9 cellular contexts compared by ENCODE assay signal in the genomic region with DNA sequence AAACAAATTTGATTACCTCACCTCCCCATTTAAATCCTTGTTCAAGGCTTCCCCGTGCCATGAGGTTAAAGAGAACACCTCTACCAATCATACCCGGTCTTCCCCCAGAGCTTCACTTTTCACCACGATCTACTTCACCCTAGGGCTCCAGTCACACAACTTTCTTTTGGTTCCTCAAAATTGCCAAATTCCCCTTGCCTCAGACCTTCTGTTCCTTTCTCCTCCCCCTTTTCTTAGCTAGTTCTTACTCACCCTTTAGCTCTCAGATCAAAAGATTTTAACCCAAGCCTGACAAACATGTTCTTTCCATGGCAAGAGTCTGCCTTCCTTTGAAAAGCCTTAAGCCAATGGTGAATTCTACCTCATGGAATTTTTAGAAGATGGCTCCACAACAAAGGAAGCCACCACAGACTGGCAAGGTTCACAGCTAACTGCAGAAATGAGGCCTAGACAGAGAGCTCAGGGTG. TPM values are rescaled to one million over a fixed set of nuclear protein-coding genes. Genes with fewer than 3 reads are reported as not detected.
A peak's percentile ranks its signal among the peaks of the same experiment; 100 is the strongest.
DNase-seq lines count a peak whose midpoint lies in the region; ATAC-seq, FAIRE-seq and TF ChIP-seq lines count a peak whose summit lies in the region.
"Had no signal": no experiment of that assay in that cellular context is flagged by ENCODE, and none has a peak within 500 bp of the region (broad histone marks: within the 10 kb centered on the region; RNA-seq: fewer than 3 reads in every experiment).

No MANE protein-coding gene starts in this region.

- 2% methylated on average over 3 of the region's 3 CpGs for WGBS in GM12878 (ENCODE audit: insufficient coverage, insufficient replicate concordance, low lambda C conversion rate, missing lambda C conversion rate)

- H3K9me3 ChIP-seq in GM12878 (replicated peaks; ENCODE audit: control insufficient read depth, insufficient read depth, low read length) (no peaks in the 10 kb centered on the region; the same call in 2 of the 3 replicates), skeletal muscle satellite cell (replicated peaks; ENCODE audit: low read length) (no peaks in the 10 kb centered on the region)
- H3K9me3 ChIP-seq: pancreas had no signal

- H3K4me2 ChIP-seq in GM12878 (ENCODE audit: control insufficient read depth, insufficient read depth) (peak overlapping the region; percentile 76), skeletal muscle satellite cell (ENCODE audit: low read length) (peak overlapping the region; percentile 69)

- H3K27me3 ChIP-seq in GM12878 (replicated peaks in 1 of 2; ENCODE audit: control insufficient read depth in 2 of 2, insufficient read depth in 2 of 2, low read length in 1 of 2) (no peaks in the 10 kb centered on the region), skeletal muscle satellite cell (ENCODE audit: control insufficient read depth, insufficient read depth, low read length) (no peaks in the 10 kb centered on the region)
- H3K27me3 ChIP-seq: pancreas had no signal

- H3K9ac ChIP-seq in GM12878 (ENCODE audit: control insufficient read depth, insufficient read depth, low read length) (peak overlapping the region; percentile 61), skeletal muscle satellite cell (ENCODE audit: low read depth, low read length) (peak overlapping the region; percentile 80)

- TF ChIP-seq POLR2A in GM12878 (IDR thresholded peaks at IDR 0.05; ENCODE audit: low read depth, low read length): 0 out of 2 replicates have a peak, but pooled peaks have one; percentile 24

- FAIRE-seq in GM12878 (lab: Jason Lieb, UNC) (peak; percentile 54), D721Med (lab: Jason Lieb, UNC) (no peak)
- FAIRE-seq: pancreas had no signal

- no peak overlapping the region for H2AFZ ChIP-seq in GM12878 (ENCODE audit: control insufficient read depth, low read depth, low read length)

- peak overlapping the region; percentile 53; the same call in 1 of the 2 replicates for H3K4me3 ChIP-seq in GM12878
- peak overlapping the region; percentile 57 for H3K4me3 ChIP-seq in skeletal muscle satellite cell (ENCODE audit: low read length)
- H3K4me3 ChIP-seq: pancreas had no signal

- peak overlapping the region; percentile 95 for H3K27ac ChIP-seq in GM12878 (ENCODE audit: control insufficient read depth, insufficient read depth)

- intact Hi-C loops in GM12878 (cut with micrococcal nuclease; ENCODE audit: unreplicated experiment): loop anchor here (1.0 to 5.0 kb wide), 3 partner anchors 18 to 102 kb away; no protein-coding TSS in a partner anchor

- ATAC-seq in GM18498 (IDR thresholded peaks at IDR 0.05; ENCODE audit: unreplicated experiment): peak; percentile 70
- peak; percentile 68 for ATAC-seq in GM21723 (IDR thresholded peaks at IDR 0.05; ENCODE audit: unreplicated experiment)
- ATAC-seq in GM12878: peak; percentile 84

- no peak for TF ChIP-seq RAD21 in GM12878 (IDR thresholded peaks at IDR 0.05; ENCODE audit: insufficient read depth, low read depth, low read length)

- POLR2A ChIA-PET in GM12878 (lab: Charles Lee): interaction anchor here (0.5 to 9.7 kb wide), 13 partner anchors 9 to 409 kb away, joined by 3 to 105 read pairs (median 5); a partner anchor contains a TSS

- CTCF ChIA-PET in GM12878 (lab: Yijun Ruan, JAX): interaction anchor here (0.9 to 2.6 kb wide), 10 partner anchors 11 to 108 kb away, joined by 3 to 11 read pairs (median 4); no protein-coding TSS in a partner anchor

- RAD21 ChIA-PET in GM12878 (lab: Charles Lee; ENCODE audit: unreplicated experiment): interaction anchor here (0.8 to 10.9 kb wide), 22 partner anchors 8 to 243 kb away, joined by 3 to 237 read pairs (median 4); a partner anchor contains a TSS

- H4K20me1 ChIP-seq in GM12878 (ENCODE audit: control insufficient read depth, insufficient read depth): no peaks in the 10 kb centered on the region

- DNase-seq in KBM-7: peak; percentile 87
- peak; percentile 96 for DNase-seq in GM12878 (ENCODE audit: low read depth, low spot score)
- DNase-seq in iPS-NIHi11 (ENCODE audit: low spot score): no peak
- no peak for DNase-seq in mesenteric fat pad (ENCODE audit: low spot score)
- DNase-seq in D721Med (ENCODE audit: insufficient read length, low spot score): no peak
- DNase-seq: pancreas had no signal

- H3K36me3 ChIP-seq in GM12878 (ENCODE audit: control insufficient read depth in 2 of 2, insufficient read depth in 2 of 2, low read length in 1 of 2): peaks cover 2 to 3% of the 10 kb centered on the region in 2 experiments; a peak in 3 of 4 replicates
- H3K36me3 ChIP-seq in skeletal muscle satellite cell (ENCODE audit: insufficient read depth, low read length): peaks cover 7% of the 10 kb centered on the region
- H3K36me3 ChIP-seq: pancreas had no signal

- H3K79me2 ChIP-seq in GM12878 (ENCODE audit: control insufficient read depth, insufficient read depth, low read length): peaks cover 64% of the 10 kb centered on the region

- SMC1A ChIA-PET in GM12878 (lab: Charles Lee; ENCODE audit: uncharacterized antibody, unreplicated experiment): interaction anchor here (0.7 to 10.6 kb wide), 18 partner anchors 9 to 268 kb away, joined by 3 to 251 read pairs (median 4); a partner anchor contains a TSS

- in situ Hi-C loops in KBM-7 (cut with MboI; ENCODE audit: low pct_unique_long_range_greater_than_20kb, low sequenced_read_pairs): no loop called here
- in situ Hi-C loops in GM12878 (cut with MboI): loop anchor here (5.0 kb wide), 1 partner anchor 102 kb away; no protein-coding TSS in a partner anchor

- TF ChIP-seq EP300 in GM12878 (IDR thresholded peaks at IDR 0.05; ENCODE audit: borderline replicate concordance in 1 of 2, control insufficient read depth in 1 of 2, low read depth in 2 of 2, low read length in 2 of 2): peak; percentile 96 to 97

- BruUV-seq in GM12878 (replicated peaks; lab: Mats Ljungman, UMichigan): no TSS peak

- H3K4me1 ChIP-seq in GM12878 (ENCODE audit: control insufficient read depth, insufficient read depth, low read length) (peaks cover 59% of the 10 kb centered on the region), skeletal muscle satellite cell (ENCODE audit: control insufficient read depth, insufficient read depth, low read length) (peaks cover 57% of the 10 kb centered on the region)

- TF ChIP-seq CTCF in GM12878 (IDR thresholded peaks at IDR 0.05 in 2 of 3, conservative IDR thresholded peaks at IDR 0.05 in 1 of 3; ENCODE audit: control insufficient read depth in 2 of 3, extremely low read depth in 1 of 3, insufficient read depth in 1 of 3, low read depth in 3 of 3, low read length in 3 of 3): no peak
- no peak for TF ChIP-seq CTCF in D721Med (IDR thresholded peaks at IDR 0.05; ENCODE audit: insufficient read depth, missing control alignments)

TF ChIP-seq in GM12878, 131 proteins besides CTCF, POLR2A, EP300 and RAD21 (continues in another document):
- TF ChIP-seq, protein P1, sequence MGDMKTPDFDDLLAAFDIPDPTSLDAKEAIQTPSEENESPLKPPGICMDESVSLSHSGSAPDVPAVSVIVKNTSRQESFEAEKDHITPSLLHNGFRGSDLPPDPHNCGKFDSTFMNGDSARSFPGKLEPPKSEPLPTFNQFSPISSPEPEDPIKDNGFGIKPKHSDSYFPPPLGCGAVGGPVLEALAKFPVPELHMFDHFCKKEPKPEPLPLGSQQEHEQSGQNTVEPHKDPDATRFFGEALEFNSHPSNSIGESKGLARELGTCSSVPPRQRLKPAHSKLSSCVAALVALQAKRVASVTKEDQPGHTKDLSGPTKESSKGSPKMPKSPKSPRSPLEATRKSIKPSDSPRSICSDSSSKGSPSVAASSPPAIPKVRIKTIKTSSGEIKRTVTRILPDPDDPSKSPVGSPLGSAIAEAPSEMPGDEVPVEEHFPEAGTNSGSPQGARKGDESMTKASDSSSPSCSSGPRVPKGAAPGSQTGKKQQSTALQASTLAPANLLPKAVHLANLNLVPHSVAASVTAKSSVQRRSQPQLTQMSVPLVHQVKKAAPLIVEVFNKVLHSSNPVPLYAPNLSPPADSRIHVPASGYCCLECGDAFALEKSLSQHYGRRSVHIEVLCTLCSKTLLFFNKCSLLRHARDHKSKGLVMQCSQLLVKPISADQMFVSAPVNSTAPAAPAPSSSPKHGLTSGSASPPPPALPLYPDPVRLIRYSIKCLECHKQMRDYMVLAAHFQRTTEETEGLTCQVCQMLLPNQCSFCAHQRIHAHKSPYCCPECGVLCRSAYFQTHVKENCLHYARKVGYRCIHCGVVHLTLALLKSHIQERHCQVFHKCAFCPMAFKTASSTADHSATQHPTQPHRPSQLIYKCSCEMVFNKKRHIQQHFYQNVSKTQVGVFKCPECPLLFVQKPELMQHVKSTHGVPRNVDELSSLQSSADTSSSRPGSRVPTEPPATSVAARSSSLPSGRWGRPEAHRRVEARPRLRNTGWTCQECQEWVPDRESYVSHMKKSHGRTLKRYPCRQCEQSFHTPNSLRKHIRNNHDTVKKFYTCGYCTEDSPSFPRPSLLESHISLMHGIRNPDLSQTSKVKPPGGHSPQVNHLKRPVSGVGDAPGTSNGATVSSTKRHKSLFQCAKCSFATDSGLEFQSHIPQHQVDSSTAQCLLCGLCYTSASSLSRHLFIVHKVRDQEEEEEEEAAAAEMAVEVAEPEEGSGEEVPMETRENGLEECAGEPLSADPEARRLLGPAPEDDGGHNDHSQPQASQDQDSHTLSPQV (IDR thresholded peaks at IDR 0.05): no peak; the same call in 1 of the 2 replicates
- TF ChIP-seq RB1 (IDR thresholded peaks at IDR 0.05; ENCODE audit: borderline replicate concordance) (no peak), ZNF622 (IDR thresholded peaks at IDR 0.05) (no peak)

RNA-seq across cellular contexts. Expression of a gene that starts 56.7 kb away (rescaled TPM):
- 256 and 276 TPM in 2 replicates for total RNA-seq in GM12878 (2013; cell fraction: nucleolus; rRNA removed)
- total RNA-seq in GM12878 (2014; rRNA removed) (106 and 126 TPM in 2 replicates), GM12878 (2014; rRNA removed; fragmentation: Illumina TruSeq; extraction: Trizol) (78.0 and 83.0 TPM in 2 replicates), GM12878 (2021) (98.0 and 107 TPM in 2 replicates), mesenteric fat pad (98.6 TPM)
- polyA plus RNA-seq in GM12878 (2011; ENCODE audit: low read depth): 45.0 TPM
- polyA plus RNA-seq in GM12878 (2011; rRNA removed) (159 and 188 TPM in 2 replicates), GM12878 (2014; fragmentation: Illumina TruSeq; extraction: Trizol) (111 and 113 TPM in 2 replicates), GM12878 (2014; fragmentation: Nextera tagmentation; extraction: Ambion mirVana) (10 to 100 TPM in 1 of 2 experiments, 1 to 10 TPM in 1; 5.1 to 11.7 TPM), GM12878 (2014; rRNA removed) (94.5 and 109 TPM in 2 replicates), GM12878 (2016; fragmentation: Nextera tagmentation; extraction: Ambion mirVana) (100 to 1,000 TPM; 102 to 111 TPM)
- polyA plus RNA-seq in GM12878 (2011; cell fraction: cytosol; rRNA removed): 130 and 173 TPM in 2 replicates
- 145 and 148 TPM in 2 replicates for polyA plus RNA-seq in GM12878 (2011; cell fraction: nucleus; rRNA removed)
- polyA plus RNA-seq in GM12878 (2012): 56.7 and 64.6 TPM in 2 replicates
- polyA minus RNA-seq in GM12878 (2011; rRNA and poly(A)+ RNA removed): 175 and 230 TPM in 2 replicates
- polyA minus RNA-seq in GM12878 (2011; cell fraction: cytosol; rRNA and poly(A)+ RNA removed): 27.7 and 30.5 TPM in 2 replicates
- polyA minus RNA-seq in GM12878 (2011; cell fraction: nucleus; rRNA and poly(A)+ RNA removed): 143 and 252 TPM in 2 replicates
- total RNA-seq in skeletal muscle satellite cell (2012; rRNA removed): 87.4 and 87.7 TPM in 2 replicates

Comparison
In these comparisons a context has a peak if more than half of its experiments do, and no peak if none do; other contexts are left out.
1. DNase-seq: peak in KBM-7 (single experiment) and GM12878 (single experiment); none in iPS-NIHi11 (single experiment), mesenteric fat pad (single experiment) and D721Med (single experiment).
2. Peak in every context shown above with its lines, with median percentiles within 50 percentile points of each other: ATAC-seq.